In genomic region chr1:211324992-211325775, GRCh38 we compare ENCODE assay signal across 14 cellular contexts. TPM values are rescaled to one million over a fixed set of nuclear protein-coding genes. Genes with fewer than 3 reads are reported as not detected.
DNase-seq lines count a peak whose midpoint lies in the region; ATAC-seq and TF ChIP-seq lines count a peak whose summit lies in the region.
"Had no signal": no experiment of that assay in that cellular context is flagged by ENCODE, and none has a peak within 500 bp of the region (broad histone marks: within the 10 kb centered on the region; RNA-seq: fewer than 3 reads in every experiment).

No MANE protein-coding gene starts in this region.

- H3K4me1 ChIP-seq in testis: peaks cover 18% of the 10 kb centered on the region
- H3K4me1 ChIP-seq: parathyroid adenoma had no signal

- no peaks in the 10 kb centered on the region for H3K27me3 Mint-ChIP-seq in T-helper 2 cell treated with Interferon-gamma antibody and Interleukin-4, amounts not matched to agents 5 μg/mL and 100 μg/mL, for 36 hours (ENCODE audit: low read depth)
- H3K27me3 Mint-ChIP-seq in HFFc6 (ENCODE audit: insufficient read depth) (peaks cover 1% of the 10 kb centered on the region), nephron (ENCODE audit: low read depth) (peaks cover 20% of the 10 kb centered on the region)
- no peaks in the 10 kb centered on the region for H3K27me3 Mint-ChIP-seq in activated T-helper 1 cell treated with anti-CD3 and anti-CD28 coated beads, Interleukin-12 subunit alpha, Interleukin-12 subunit beta, Interleukin-2, Interleukin-4 antibody, amounts not matched to agents 30 ng/mL and 10 ng/mL and 1 ng/mL, durations not matched to agents 14 hours and 24 hours and 36 hours (ENCODE audit: insufficient read depth)

- H3K9me3 Mint-ChIP-seq in T-helper 2 cell treated with Interferon-gamma antibody and Interleukin-4, amounts not matched to agents 5 μg/mL and 100 μg/mL, for 36 hours: no peaks in the 10 kb centered on the region
- H3K9me3 Mint-ChIP-seq in HFFc6 (no peaks in the 10 kb centered on the region), nephron (no peaks in the 10 kb centered on the region)
- no peaks in the 10 kb centered on the region for H3K9me3 Mint-ChIP-seq in activated T-helper 1 cell treated with anti-CD3 and anti-CD28 coated beads, Interleukin-12 subunit alpha, Interleukin-12 subunit beta, Interleukin-2, Interleukin-4 antibody, amounts not matched to agents 30 ng/mL and 10 ng/mL and 1 ng/mL, durations not matched to agents 14 hours and 24 hours and 36 hours

- intact Hi-C loops in activated T-helper 1 cell treated with anti-CD3 and anti-CD28 coated beads, Interleukin-12 subunit alpha, Interleukin-12 subunit beta, Interleukin-2, Interleukin-4 antibody, amounts not matched to agents 30 ng/mL and 10 ng/mL and 1 ng/mL, durations not matched to agents 14 hours and 24 hours and 36 hours (cut with micrococcal nuclease): loop anchor here (5.0 kb wide), 1 partner anchor 712 kb away; the partner anchor contains the start of genes DTL and INTS7
- intact Hi-C loops in testis (cut with DNase I; ENCODE audit: low total_unique reads): no loop called here

- TF ChIP-seq POLR2A in testis (IDR thresholded peaks at IDR 0.05): no peak

- H3K9me3 ChIP-seq in testis: no peaks in the 10 kb centered on the region
- H3K9me3 ChIP-seq: SJSA1, vagina had no signal

- H3K27ac Mint-ChIP-seq in T-helper 2 cell treated with Interferon-gamma antibody and Interleukin-4, amounts not matched to agents 5 μg/mL and 100 μg/mL, for 36 hours: peak overlapping the region; percentile 97
- H3K27ac Mint-ChIP-seq in HFFc6 (peak overlapping the region; percentile 24; the same call in 1 of the 2 replicates), nephron (peak overlapping the region in 1 of 3 experiments; percentile 53)
- peak overlapping the region; percentile 95 for H3K27ac Mint-ChIP-seq in activated T-helper 1 cell treated with anti-CD3 and anti-CD28 coated beads, Interleukin-12 subunit alpha, Interleukin-12 subunit beta, Interleukin-2, Interleukin-4 antibody, amounts not matched to agents 30 ng/mL and 10 ng/mL and 1 ng/mL, durations not matched to agents 14 hours and 24 hours and 36 hours

- H3K27ac ChIP-seq in testis: no peak overlapping the region
- H3K27ac ChIP-seq: parathyroid adenoma, SJSA1 had no signal

- TF ChIP-seq CTCF in HFFc6 (IDR thresholded peaks at IDR 0.05) (no peak), nephron (IDR thresholded peaks at IDR 0.05; ENCODE audit: unreplicated experiment in 3 of 3) (no peak), testis (IDR thresholded peaks at IDR 0.05) (no peak)

- H3K4me3 ChIP-seq in testis: no peak overlapping the region
- H3K4me3 ChIP-seq: SJSA1, vagina had no signal

- no peak for ATAC-seq in GM19351 (IDR thresholded peaks at IDR 0.05; ENCODE audit: unreplicated experiment)

- H3K36me3 ChIP-seq in testis (ENCODE audit: low read depth, missing control alignments): no peaks in the 10 kb centered on the region
- H3K36me3 ChIP-seq: vagina had no signal

- H3K4me3 Mint-ChIP-seq in T-helper 2 cell treated with Interferon-gamma antibody and Interleukin-4, amounts not matched to agents 5 μg/mL and 100 μg/mL, for 36 hours: peak overlapping the region; percentile 95
- H3K4me3 Mint-ChIP-seq in HFFc6: peak overlapping the region; percentile 43
- peak overlapping the region; percentile 90 for H3K4me3 Mint-ChIP-seq in activated T-helper 1 cell treated with anti-CD3 and anti-CD28 coated beads, Interleukin-12 subunit alpha, Interleukin-12 subunit beta, Interleukin-2, Interleukin-4 antibody, amounts not matched to agents 30 ng/mL and 10 ng/mL and 1 ng/mL, durations not matched to agents 14 hours and 24 hours and 36 hours
- peak overlapping the region; percentile 90 to 95 (median 95) for H3K4me3 Mint-ChIP-seq in nephron

- H3K27me3 ChIP-seq in testis: no peaks in the 10 kb centered on the region
- H3K27me3 ChIP-seq: SJSA1, vagina had no signal

- no peak for DNase-seq in T-helper 2 cell treated with Interferon-gamma antibody and Interleukin-4, amounts not matched to agents 5 μg/mL and 100 μg/mL, for 36 hours (ENCODE audit: low spot score)
- DNase-seq in T-helper 2 cell (no peak), HFFc6 (no peak), cerebellar cortex (ENCODE audit: low spot score) (no peak), testis (no peak)
- no peak for DNase-seq in activated T-helper 1 cell treated with anti-CD3 and anti-CD28 coated beads, Interleukin-12 subunit alpha, Interleukin-12 subunit beta, Interleukin-2, Interleukin-4 antibody, amounts not matched to agents 30 ng/mL and 10 ng/mL and 1 ng/mL, durations not matched to agents 14 hours and 24 hours and 36 hours (ENCODE audit: low spot score)
- DNase-seq: cortex of kidney, DMS79, NCI-H1436 had no signal

- H3K4me1 Mint-ChIP-seq in T-helper 2 cell treated with Interferon-gamma antibody and Interleukin-4, amounts not matched to agents 5 μg/mL and 100 μg/mL, for 36 hours (ENCODE audit: low read depth): peaks cover 65% of the 10 kb centered on the region
- H3K4me1 Mint-ChIP-seq in HFFc6 (ENCODE audit: low read depth) (peaks cover 40% of the 10 kb centered on the region), nephron (peaks cover 31% of the 10 kb centered on the region)
- peaks cover 81% of the 10 kb centered on the region for H3K4me1 Mint-ChIP-seq in activated T-helper 1 cell treated with anti-CD3 and anti-CD28 coated beads, Interleukin-12 subunit alpha, Interleukin-12 subunit beta, Interleukin-2, Interleukin-4 antibody, amounts not matched to agents 30 ng/mL and 10 ng/mL and 1 ng/mL, durations not matched to agents 14 hours and 24 hours and 36 hours (ENCODE audit: low read depth)

- peaks cover 19% of the 10 kb centered on the region for H3K36me3 Mint-ChIP-seq in T-helper 2 cell treated with Interferon-gamma antibody and Interleukin-4, amounts not matched to agents 5 μg/mL and 100 μg/mL, for 36 hours (ENCODE audit: low read depth)
- peaks cover 5% of the 10 kb centered on the region; the same call in 1 of the 2 replicates for H3K36me3 Mint-ChIP-seq in HFFc6 (ENCODE audit: low read depth)
- H3K36me3 Mint-ChIP-seq in activated T-helper 1 cell treated with anti-CD3 and anti-CD28 coated beads, Interleukin-12 subunit alpha, Interleukin-12 subunit beta, Interleukin-2, Interleukin-4 antibody, amounts not matched to agents 30 ng/mL and 10 ng/mL and 1 ng/mL, durations not matched to agents 14 hours and 24 hours and 36 hours (ENCODE audit: low read depth): peaks cover 7% of the 10 kb centered on the region
- H3K36me3 Mint-ChIP-seq in nephron (ENCODE audit: low read depth): no peaks in the 10 kb centered on the region

- WGBS in testis, 2 donors: 72 to 75% methylated on average over 12 of the region's 12 CpGs

RNA-seq across cellular contexts. Expression of gene TRAF5, which starts 1.4 kb away (rescaled TPM):
- total RNA-seq in HFFc6 (2021; fragmentation: NEBNext Ultra II Directional; extraction: Animal tissue kit (Norgen Biotek cat#: 25700)): 10 to 100 TPM in 1 of 6 experiments, 1 to 10 TPM in 5; 7.7 to 12.3 (median 8.7) TPM
- total RNA-seq in activated T-helper 1 cell treated with anti-CD3 and anti-CD28 coated beads, Interleukin-12 subunit alpha, Interleukin-12 subunit beta, Interleukin-2, Interleukin-4 antibody, amounts not matched to agents 30 ng/mL and 10 ng/mL and 1 ng/mL, durations not matched to agents 14 hours and 24 hours and 36 hours: 54.3 and 57.2 TPM in 2 replicates
- 10 to 100 TPM; 20.3 to 22.2 TPM for total RNA-seq in testis
- polyA plus RNA-seq in testis (ENCODE audit: insufficient read depth, low read depth, low replicate concordance): 25.1 TPM

Comparison
In these comparisons a context has a peak if more than half of its experiments do, and no peak if none do; other contexts are left out.
1. H3K4me3 Mint-ChIP-seq: peak in every context shown above with its lines; median percentile 95 in T-helper 2 cell treated with Interferon-gamma antibody and Interleukin-4, amounts not matched to agents 5 μg/mL and 100 μg/mL, for 36 hours; 95 in nephron; 90 in activated T-helper 1 cell treated with anti-CD3 and anti-CD28 coated beads, Interleukin-12 subunit alpha, Interleukin-12 subunit beta, Interleukin-2, Interleukin-4 antibody, amounts not matched to agents 30 ng/mL and 10 ng/mL and 1 ng/mL, durations not matched to agents 14 hours and 24 hours and 36 hours; 43 in HFFc6.